Comparison of ENCODE assay signal across 9 cellular contexts in genomic region chr16:29810699-29811169, GRCh38. TPM values are rescaled to one million over a fixed set of nuclear protein-coding genes. Genes with fewer than 3 reads are reported as not detected.
DNase-seq lines count a peak whose midpoint lies in the region; ATAC-seq and TF ChIP-seq lines count a peak whose summit lies in the region.
"Had no signal": no experiment of that assay in that cellular context is flagged by ENCODE, and none has a peak within 500 bp of the region (broad histone marks: within the 10 kb centered on the region; RNA-seq: fewer than 3 reads in every experiment).

No MANE protein-coding gene starts in this region.

- H3K9me3 ChIP-seq in ES-I3 (ENCODE audit: control insufficient read depth, insufficient read depth, low read length) (no peaks in the 10 kb centered on the region), Panc1 (ENCODE audit: control insufficient read depth, insufficient read depth, low read depth, low read length) (no peaks in the 10 kb centered on the region), esophagus muscularis mucosa (no peaks in the 10 kb centered on the region), sigmoid colon (no peaks in the 10 kb centered on the region)

- peaks cover 15% of the 10 kb centered on the region for H3K4me1 ChIP-seq in ES-I3 (ENCODE audit: insufficient read depth, low read length)
- H3K4me1 ChIP-seq in Panc1 (ENCODE audit: control insufficient read depth, insufficient read depth, low read length): peaks cover 36% of the 10 kb centered on the region
- peaks cover 74 to 85% (median 83%) of the 10 kb centered on the region in 4 donors for H3K4me1 ChIP-seq in esophagus muscularis mucosa
- H3K4me1 ChIP-seq in sigmoid colon: peaks cover 0 to 81% (median 75%) of the 10 kb centered on the region in 4 donors

- H3K27me3 ChIP-seq in Panc1 (ENCODE audit: control insufficient read depth, insufficient read depth, low read length): no peaks in the 10 kb centered on the region
- no peaks in the 10 kb centered on the region for H3K27me3 ChIP-seq in esophagus muscularis mucosa
- H3K27me3 ChIP-seq in sigmoid colon: no peaks in the 10 kb centered on the region

- no peak for TF ChIP-seq CTCF in Panc1 (IDR thresholded peaks at IDR 0.05)
- no peak for TF ChIP-seq CTCF in esophagus muscularis mucosa (IDR thresholded peaks at IDR 0.05)
- no peak for TF ChIP-seq CTCF in sigmoid colon (IDR thresholded peaks at IDR 0.05)

- H3K27ac ChIP-seq in Panc1 (ENCODE audit: low read length) (peak overlapping the region; percentile 83), esophagus muscularis mucosa (replicated peaks in 1 of 4) (peak overlapping the region; percentile 95 to 96 (median 96)), sigmoid colon (peak overlapping the region; percentile 94 to 97 (median 95))

- TF ChIP-seq EP300 in esophagus muscularis mucosa (IDR thresholded peaks at IDR 0.05): no peak
- TF ChIP-seq EP300 in sigmoid colon (IDR thresholded peaks at IDR 0.05): no peak

- H3K36me3 ChIP-seq in ES-I3 (ENCODE audit: insufficient read depth, low read length): no peaks in the 10 kb centered on the region
- peaks cover 5% of the 10 kb centered on the region; the same call in 1 of the 2 replicates for H3K36me3 ChIP-seq in Panc1 (ENCODE audit: control insufficient read depth, insufficient read depth, low read length)
- peaks cover 0 to 26% (median 22%) of the 10 kb centered on the region in 4 donors for H3K36me3 ChIP-seq in esophagus muscularis mucosa
- H3K36me3 ChIP-seq in sigmoid colon: peaks cover 0 to 22% (median 8%) of the 10 kb centered on the region in 4 donors

- intact Hi-C loops in Panc1 (cut with micrococcal nuclease; ENCODE audit: unreplicated experiment) (loop anchor here (10.0 kb wide), 1 partner anchor 116 kb away; no protein-coding TSS in a partner anchor), esophagus muscularis mucosa (cut with DNase I) (no loop called here), sigmoid colon (cut with DNase I) (loop anchor here (5.0 to 10.0 kb wide), 3 partner anchors 257 to 844 kb away; partner anchors contain the start of genes ALDOA, FBRS, PRR14 and TBX6)

- in situ Hi-C loops in Panc1 (cut with HindIII; ENCODE audit: low pct_unique_long_range_greater_than_20kb, low sequenced_read_pairs): no loop called here

- ATAC-seq in Panc1 (no peak), HG03354 (IDR thresholded peaks at IDR 0.05; ENCODE audit: poor library complexity, severe bottlenecking, unreplicated experiment) (no peak)

- TF ChIP-seq POLR2A in esophagus muscularis mucosa (IDR thresholded peaks at IDR 0.05; ENCODE audit: low read depth) (no peak), sigmoid colon (IDR thresholded peaks at IDR 0.05) (no peak)

- CTCF ChIA-PET in Panc1 (lab: Charles Lee): interaction anchor here (0.6 kb wide), 1 partner anchor 18 kb away, joined by 8 read pairs; no protein-coding TSS in a partner anchor

- H3K9ac ChIP-seq in ES-I3 (ENCODE audit: low read depth, low read length): peak overlapping the region; percentile 2; the same call in 1 of the 2 replicates

- DNase-seq in Panc1 (ENCODE audit: low read depth, low spot score) (no peak), esophagus muscularis mucosa (ENCODE audit: extremely low spot score) (no peak), sigmoid colon (no peak), GM19240 (ENCODE audit: insufficient read length, low spot score) (no peak), HuH-7.5 (ENCODE audit: low spot score) (no peak), NCI-H2081 (lab: John Stamatoyannopoulos, UW) (no peak)

- BruUV-seq in Panc1 (replicated peaks; lab: Mats Ljungman, UMichigan): TSS peak; percentile 96

- peak overlapping the region; percentile 83 to 89 for H3K4me3 ChIP-seq in Panc1 (ENCODE audit: low read depth in 2 of 2, low read length in 2 of 2)
- H3K4me3 ChIP-seq in esophagus muscularis mucosa: peak overlapping the region in 3 of 4 donors; percentile 73 to 74 (median 73)
- peak overlapping the region in 1 of 4 donors; percentile 66 for H3K4me3 ChIP-seq in sigmoid colon

- POLR2A ChIA-PET in Panc1 (lab: Charles Lee): no interaction called here

- 31% methylated on average over 9 of the region's 9 CpGs for WGBS in esophagus muscularis mucosa
- 23 to 38% methylated on average over 9 of the region's 9 CpGs for WGBS in sigmoid colon, 2 donors

RNA-seq across cellular contexts. Expression of gene PRRT2, which starts 1.3 kb away (rescaled TPM):
- 9.7 TPM for total RNA-seq in Panc1 (2021; ENCODE audit: unreplicated experiment)
- polyA plus RNA-seq in Panc1 (2012; ENCODE audit: insufficient read length): 7.7 TPM
- total RNA-seq in esophagus muscularis mucosa: 10 to 100 TPM in 1 of 4 donors, 1 to 10 TPM in 3; 3.6 to 11.2 (median 6.7) TPM
- 10 to 100 TPM in 2 of 4 donors, 1 to 10 TPM in 2; 5.4 to 22.7 (median 9.6) TPM for total RNA-seq in sigmoid colon
- polyA plus RNA-seq in sigmoid colon: 1 to 10 TPM in 1 of 3 donors, under 1 TPM in 1, not detected in 1; 0.69 to 2.2 TPM
- total RNA-seq: bronchial epithelial cell had no signal

RNA-seq across cellular contexts. Expression of gene MAZ, which starts 4.4 kb away (rescaled TPM):
- 426 TPM for total RNA-seq in Panc1 (2021; ENCODE audit: unreplicated experiment)
- polyA plus RNA-seq in Panc1 (2012; ENCODE audit: insufficient read length): 591 TPM
- 100 to 1,000 TPM; 120 to 284 (median 158) TPM for total RNA-seq in esophagus muscularis mucosa
- 100 to 1,000 TPM in 1 of 4 donors, 10 to 100 TPM in 3; 59.6 to 102 (median 67.2) TPM for total RNA-seq in sigmoid colon
- polyA plus RNA-seq in sigmoid colon: 100 to 1,000 TPM; 137 to 226 (median 192) TPM

RNA-seq across cellular contexts. Expression of gene PAGR1, which starts 5.2 kb away (rescaled TPM):
- total RNA-seq in Panc1 (2021; ENCODE audit: unreplicated experiment): 42.5 TPM
- 41.6 TPM for polyA plus RNA-seq in Panc1 (2012; ENCODE audit: insufficient read length)
- total RNA-seq in esophagus muscularis mucosa: 10 to 100 TPM; 20.9 to 26.9 (median 26.5) TPM
- total RNA-seq in sigmoid colon: 10 to 100 TPM; 18.5 to 29.9 (median 25.7) TPM
- 10 to 100 TPM; 20.4 to 36.6 (median 29.1) TPM for polyA plus RNA-seq in sigmoid colon

RNA-seq across cellular contexts. Expression of gene MVP, which starts 9.5 kb away (rescaled TPM):
- total RNA-seq in Panc1 (2021; ENCODE audit: unreplicated experiment): 107 TPM
- 210 TPM for polyA plus RNA-seq in Panc1 (2012; ENCODE audit: insufficient read length)
- total RNA-seq in esophagus muscularis mucosa: 100 to 1,000 TPM; 101 to 156 (median 123) TPM
- total RNA-seq in sigmoid colon: 10 to 100 TPM; 62.3 to 94.5 (median 68.6) TPM
- polyA plus RNA-seq in sigmoid colon: 100 to 1,000 TPM; 201 to 368 (median 265) TPM

RNA-seq across cellular contexts. Expression of gene KIF22, which starts 20.2 kb away (rescaled TPM):
- total RNA-seq in Panc1 (2021; ENCODE audit: unreplicated experiment): 111 TPM
- polyA plus RNA-seq in Panc1 (2012; ENCODE audit: insufficient read length): 82.0 TPM
- total RNA-seq in esophagus muscularis mucosa: 10 to 100 TPM; 10.8 to 12.3 (median 11.8) TPM
- 10 to 100 TPM; 11.5 to 16.1 (median 13.7) TPM for total RNA-seq in sigmoid colon
- 10 to 100 TPM; 28.0 to 71.5 (median 31.2) TPM for polyA plus RNA-seq in sigmoid colon
